ENCODE assay signal across 10 cellular contexts in genomic region chr5:148760945-148761638, GRCh38.
DNase-seq lines count a peak whose midpoint lies in the region; ATAC-seq and TF ChIP-seq lines count a peak whose summit lies in the region.
"Had no signal": no experiment of that assay in that cellular context is flagged by ENCODE, and none has a peak within 500 bp of the region (broad histone marks: within the 10 kb centered on the region; RNA-seq: fewer than 3 reads in every experiment).

No MANE protein-coding gene starts in this region.

- H3K4me1 ChIP-seq in HCT116 (ENCODE audit: control insufficient read depth in 1 of 2, insufficient read depth in 2 of 2, low read length in 2 of 2) = no peaks in the 10 kb centered on the region

- POLR2A ChIA-PET in HCT116 (lab: Charles Lee) = no interaction called here

- RAD21 ChIA-PET in HCT116 (lab: Charles Lee; ENCODE audit: low non-redundant PET in 1 of 2, low total read pairs in 2 of 2, uncharacterized antibody in 2 of 2, unreplicated experiment in 2 of 2) = no interaction called here

- H3K4me3 Mint-ChIP-seq in endothelial cell (ENCODE audit: unreplicated experiment) = no peak overlapping the region
- H3K4me3 Mint-ChIP-seq: stimulated activated naive CD8-positive, alpha-beta T cell treated with anti-CD3 and anti-CD28 coated beads, Interleukin-15, Interleukin-2, amounts not matched to agents 100 ng/mL and 50 ng/mL, for 24 hours had no signal

- no peaks in the 10 kb centered on the region for H4K20me1 ChIP-seq in HCT116 (ENCODE audit: insufficient read depth)

- no peak for TF ChIP-seq RAD21 in HCT116 (IDR thresholded peaks at IDR 0.05; ENCODE audit: low read depth)

- H3K9me2 ChIP-seq in HCT116 (ENCODE audit: insufficient read depth) = no peaks in the 10 kb centered on the region

- H3K4me2 ChIP-seq in HCT116 (ENCODE audit: low read length) = no peak overlapping the region

- no peak for TF ChIP-seq CTCF in HCT116 (IDR thresholded peaks at IDR 0.05 in 2 of 3, conservative IDR thresholded peaks at IDR 0.05 in 1 of 3; ENCODE audit: borderline replicate concordance in 1 of 3, insufficient read depth in 1 of 3, low read depth in 2 of 3, low read length in 2 of 3)
- no peak for TF ChIP-seq CTCF in WERI-Rb-1 (IDR thresholded peaks at IDR 0.05; ENCODE audit: low read depth, low read length)
- TF ChIP-seq CTCF in endothelial cell (IDR thresholded peaks at IDR 0.05; ENCODE audit: unreplicated experiment) = no peak

- no peak for TF ChIP-seq POLR2A in HCT116 (IDR thresholded peaks at IDR 0.05; ENCODE audit: borderline replicate concordance, extremely low read depth, insufficient read depth, insufficient read length)

- peak; percentile 100 for ATAC-seq in GM19023 (IDR thresholded peaks at IDR 0.05; ENCODE audit: unreplicated experiment)
- ATAC-seq in HCT116 = no peak
- peak; percentile 99 for ATAC-seq in HG03469 (IDR thresholded peaks at IDR 0.05; ENCODE audit: unreplicated experiment)

- BruUV-seq in HCT116 (replicated peaks; lab: Mats Ljungman, UMichigan) = no TSS peak

- H3K79me2 ChIP-seq in HCT116 (ENCODE audit: insufficient read depth, low read length) = no peaks in the 10 kb centered on the region

- H3K27me3 Mint-ChIP-seq in endothelial cell (ENCODE audit: unreplicated experiment) = no peaks in the 10 kb centered on the region

- H3K9ac ChIP-seq in HCT116 (ENCODE audit: low read length) = no peak overlapping the region

- H3K27ac Mint-ChIP-seq in endothelial cell (ENCODE audit: unreplicated experiment) = no peak overlapping the region
- H3K27ac Mint-ChIP-seq: stimulated activated naive CD8-positive, alpha-beta T cell treated with anti-CD3 and anti-CD28 coated beads, Interleukin-15, Interleukin-2, amounts not matched to agents 100 ng/mL and 50 ng/mL, for 24 hours had no signal

- no peaks in the 10 kb centered on the region for H3K36me3 ChIP-seq in HCT116 (ENCODE audit: control insufficient read depth in 1 of 2, insufficient read depth in 2 of 2, low read length in 2 of 2)
- no peaks in the 10 kb centered on the region for H3K36me3 ChIP-seq in WERI-Rb-1

- no peak for DNase-seq in HCT116 (ENCODE audit: low read depth, low spot score)
- peak; percentile 49 for DNase-seq in myocyte (ENCODE audit: low read depth)
- no peak for DNase-seq in WERI-Rb-1
- no peak for DNase-seq in ureter (ENCODE audit: low spot score)
- DNase-seq in endothelial cell (ENCODE audit: low spot score) = no peak
- no peak for DNase-seq in NCI-H187 treated with DMSO at 0.1 percent for 48 hours (lab: John Stamatoyannopoulos, UW)
- DNase-seq: activated CD4-positive, alpha-beta T cell treated with anti-CD3 and anti-CD28 coated beads, Interleukin-2, amount 50 U/mL, for 48 hours had no signal

- H3K27ac ChIP-seq in HCT116 (ENCODE audit: low read depth, low read length) (no peak overlapping the region), WERI-Rb-1 (no peak overlapping the region)

- H3K4me3 ChIP-seq in HCT116 (replicated peaks in 1 of 2; ENCODE audit: low read depth in 1 of 2, low read length in 2 of 2) (no peak overlapping the region), WERI-Rb-1 (ENCODE audit: low read depth, low read length) (no peak overlapping the region)

- H3K36me3 Mint-ChIP-seq in endothelial cell (ENCODE audit: low read depth, unreplicated experiment) = no peaks in the 10 kb centered on the region

- no peaks in the 10 kb centered on the region for H3K9me3 Mint-ChIP-seq in endothelial cell (ENCODE audit: unreplicated experiment)

- H3K9me3 ChIP-seq in HCT116 (ENCODE audit: control insufficient read depth in 1 of 2, insufficient read depth in 1 of 2, low read depth in 1 of 2, low read length in 2 of 2) (no peaks in the 10 kb centered on the region), WERI-Rb-1 (ENCODE audit: severe bottlenecking) (no peaks in the 10 kb centered on the region)

- H3K27me3 ChIP-seq in HCT116 (ENCODE audit: insufficient read depth, low read length) (no peaks in the 10 kb centered on the region), WERI-Rb-1 (ENCODE audit: insufficient read depth, low read depth, severe bottlenecking) (peaks cover 18% of the 10 kb centered on the region)

- peak overlapping the region; percentile 58 for H2AFZ ChIP-seq in HCT116 (ENCODE audit: low read depth, low read length, poor library complexity, severe bottlenecking)

- no peaks in the 10 kb centered on the region for H3K4me1 Mint-ChIP-seq in endothelial cell (ENCODE audit: unreplicated experiment)

- CTCF ChIA-PET in HCT116 (lab: Charles Lee) = interaction anchor here (1.1 kb wide), 1 partner anchor 30 kb away, joined by 5 read pairs; no protein-coding TSS in a partner anchor

- intact Hi-C loops in HCT116 (cut with micrococcal nuclease) = no loop called here

TF ChIP-seq in HCT116, 20 proteins besides CTCF, POLR2A, EP300 and RAD21:
- TF ChIP-seq ATF3 (IDR thresholded peaks at IDR 0.05) = no peak
- no peak for TF ChIP-seq SRF (IDR thresholded peaks at IDR 0.05; ENCODE audit: low read depth)
- no peak for TF ChIP-seq ZNF274 (IDR thresholded peaks at IDR 0.05; ENCODE audit: low read depth, low read length)
- no peak for TF ChIP-seq SP1 (IDR thresholded peaks at IDR 0.05; ENCODE audit: low read depth)
- TF ChIP-seq POLR2AphosphoS5 (IDR thresholded peaks at IDR 0.05; ENCODE audit: low read depth, low read length) = no peak
- TF ChIP-seq CBX3 (IDR thresholded peaks at IDR 0.05; ENCODE audit: low read depth) = no peak
- no peak for TF ChIP-seq ZBTB33 (IDR thresholded peaks at IDR 0.05; ENCODE audit: extremely low read depth, insufficient replicate concordance, low read length)
TF ChIP-seq in HCT116: peak in this region for 0.
